ENCODE assay signal across 15 cellular contexts in genomic region chr1:113192242-113192641, GRCh38.
DNase-seq lines count a peak whose midpoint lies in the region; ATAC-seq, FAIRE-seq and TF ChIP-seq lines count a peak whose summit lies in the region.
"Had no signal": no experiment of that assay in that cellular context is flagged by ENCODE, and none has a peak within 500 bp of the region (broad histone marks: within the 10 kb centered on the region; RNA-seq: fewer than 3 reads in every experiment).

No MANE protein-coding gene starts in this region.

- ATAC-seq in GM21360 (IDR thresholded peaks at IDR 0.05; ENCODE audit: unreplicated experiment), result peak; percentile 13
- ATAC-seq in HG03432 (IDR thresholded peaks at IDR 0.05; ENCODE audit: unreplicated experiment), result peak; percentile 24
- ATAC-seq in GM12878, result peak; percentile 43
- no peak for ATAC-seq in GM21619 (IDR thresholded peaks at IDR 0.05; ENCODE audit: unreplicated experiment)

- H4K20me1 ChIP-seq in GM12878 (ENCODE audit: control insufficient read depth, insufficient read depth), result no peaks in the 10 kb centered on the region

- TF ChIP-seq CTCF in CD14-positive monocyte (IDR thresholded peaks at IDR 0.05) (no peak), GM12878 (IDR thresholded peaks at IDR 0.05 in 2 of 3, conservative IDR thresholded peaks at IDR 0.05 in 1 of 3; ENCODE audit: control insufficient read depth in 2 of 3, extremely low read depth in 1 of 3, insufficient read depth in 1 of 3, low read depth in 3 of 3, low read length in 3 of 3) (no peak), RWPE1 (conservative IDR thresholded peaks at IDR 0.05; ENCODE audit: low read depth) (no peak)

- H3K4me1 ChIP-seq in GM12878 (ENCODE audit: control insufficient read depth, insufficient read depth, low read length), result peaks cover 12% of the 10 kb centered on the region
- H3K4me1 ChIP-seq: Caco-2, tibial artery had no signal

- H3K27ac ChIP-seq in GM12878 (ENCODE audit: control insufficient read depth, insufficient read depth) (peak overlapping the region; percentile 32; the same call in 1 of the 2 replicates), RWPE1 (no peak overlapping the region)
- H3K27ac ChIP-seq: tibial artery had no signal

- no peak for TF ChIP-seq POLR2A in GM12878 (IDR thresholded peaks at IDR 0.05; ENCODE audit: low read depth, low read length)

- DNase-seq in CD14-positive monocyte (ENCODE audit: low spot score), result no peak
- no peak for DNase-seq in GM12878 (ENCODE audit: low read depth, low spot score)
- DNase-seq in RWPE1 (ENCODE audit: low spot score), result no peak
- no peak for DNase-seq in NCI-H526 (lab: John Stamatoyannopoulos, UW)
- DNase-seq in NCI-H146 treated with DMSO at 0.1 percent for 48 hours (lab: John Stamatoyannopoulos, UW; ENCODE audit: unreplicated experiment), result no peak
- DNase-seq: activated CD4-positive, alpha-beta T cell treated with anti-CD3 and anti-CD28 coated beads, Interleukin-2, amount 50 U/mL, for 48 hours; activated gamma-delta T cell treated with Interleukin-2 at 50 U/mL for 16 hours; Caco-2; foreskin melanocyte; NCI-H187 treated with DMSO at 0.1 percent for 48 hours; stimulated activated CD4-positive, alpha-beta T cell treated with anti-CD3 and anti-CD28 coated beads, Interleukin-12 subunit alpha, Interleukin-12 subunit beta, amount 100 ng/mL, for 4 hours; tibial artery had no signal

- H3K4me3 ChIP-seq in GM12878, result no peak overlapping the region
- H3K4me3 ChIP-seq: tibial artery had no signal

- no peak for TF ChIP-seq EP300 in GM12878 (IDR thresholded peaks at IDR 0.05; ENCODE audit: borderline replicate concordance in 1 of 2, control insufficient read depth in 1 of 2, low read depth in 2 of 2, low read length in 2 of 2)

- RAD21 ChIA-PET in GM12878 (lab: Charles Lee; ENCODE audit: unreplicated experiment), result no interaction called here

- in situ Hi-C loops in GM12878 (cut with MboI), result no loop called here

- no peaks in the 10 kb centered on the region for H3K36me3 ChIP-seq in GM12878 (ENCODE audit: control insufficient read depth in 2 of 2, insufficient read depth in 2 of 2, low read length in 1 of 2)
- H3K36me3 ChIP-seq: tibial artery had no signal

- H3K9me3 Mint-ChIP-seq in CD14-positive monocyte, result peaks cover 6 to 17% (median 12%) of the 10 kb centered on the region in 7 donors

- intact Hi-C loops in CD14-positive monocyte (cut with micrococcal nuclease), result no loop called here
- intact Hi-C loops in GM12878 (cut with micrococcal nuclease; ENCODE audit: unreplicated experiment), result no loop called here

- CTCF ChIA-PET in GM12878 (lab: Yijun Ruan, JAX) (no interaction called here), RWPE1 (lab: Yijun Ruan, JAX) (no interaction called here)

- no peak for FAIRE-seq in GM12878 (lab: Jason Lieb, UNC)

- H3K4me3 Mint-ChIP-seq in CD14-positive monocyte, result peak overlapping the region; percentile 10 to 39

- no peaks in the 10 kb centered on the region for H3K36me3 Mint-ChIP-seq in CD14-positive monocyte

- no TSS peak for BruUV-seq in GM12878 (replicated peaks; lab: Mats Ljungman, UMichigan)

- SMC1A ChIA-PET in GM12878 (lab: Charles Lee; ENCODE audit: uncharacterized antibody, unreplicated experiment), result interaction anchor here (1.0 kb wide), 1 partner anchor 28 kb away, joined by 3 read pairs; no protein-coding TSS in a partner anchor

- peak overlapping the region; percentile 34; the same call in 1 of the 2 replicates for H3K4me2 ChIP-seq in GM12878 (ENCODE audit: control insufficient read depth, insufficient read depth)

- H3K27me3 Mint-ChIP-seq in CD14-positive monocyte (ENCODE audit: low read depth in 3 of 3), result peaks cover 0 to 6% (median 3%) of the 10 kb centered on the region in 3 donors

- TF ChIP-seq RAD21 in GM12878 (IDR thresholded peaks at IDR 0.05; ENCODE audit: insufficient read depth, low read depth, low read length), result no peak

- H3K9me3 ChIP-seq in GM12878 (replicated peaks; ENCODE audit: control insufficient read depth, insufficient read depth, low read length), result peaks cover 3% of the 10 kb centered on the region
- H3K9me3 ChIP-seq: Caco-2, tibial artery had no signal

- H3K9ac ChIP-seq in GM12878 (ENCODE audit: control insufficient read depth, insufficient read depth, low read length), result no peak overlapping the region

- H3K79me2 ChIP-seq in GM12878 (ENCODE audit: control insufficient read depth, insufficient read depth, low read length), result no peaks in the 10 kb centered on the region

- 57% methylated on average over 2 of the region's 2 CpGs for WGBS in GM12878 (ENCODE audit: insufficient coverage, insufficient replicate concordance, low lambda C conversion rate, missing lambda C conversion rate)

- H3K4me1 Mint-ChIP-seq in CD14-positive monocyte, result peaks cover 21% of the 10 kb centered on the region

- peak overlapping the region; percentile 5 for H2AFZ ChIP-seq in GM12878 (ENCODE audit: control insufficient read depth, low read depth, low read length)

- peak overlapping the region in 3 of 7 donors; percentile 52 to 81 (median 73) for H3K27ac Mint-ChIP-seq in CD14-positive monocyte

- H3K27me3 ChIP-seq in GM12878 (replicated peaks in 1 of 2; ENCODE audit: control insufficient read depth in 2 of 2, insufficient read depth in 2 of 2, low read length in 1 of 2), result no peaks in the 10 kb centered on the region; a peak in 2 of 4 replicates

- POLR2A ChIA-PET in GM12878 (lab: Charles Lee), result no interaction called here
- POLR2A ChIA-PET in RWPE1 (lab: Yijun Ruan, JAX; ENCODE audit: low non-redundant PET), result no interaction called here

TF ChIP-seq in GM12878, 131 proteins besides CTCF, POLR2A, EP300 and RAD21:
- TF ChIP-seq POLR2AphosphoS5 (IDR thresholded peaks at IDR 0.05; ENCODE audit: low read length) (no peak), EED (IDR thresholded peaks at IDR 0.05; ENCODE audit: low read depth) (0 out of 2 replicates have a peak, but pooled peaks have one; percentile 1)
